ENCODE assay signal across 2 cellular contexts in genomic region chr6:115137910-115138309, GRCh38.
TF ChIP-seq lines count a peak whose summit lies in the region.

No MANE protein-coding gene starts in this region.

TF ChIP-seq in GM23338, 12 proteins besides CTCF, POLR2A, EP300 and RAD21 (continued from another document):
- TF ChIP-seq ETS1 (IDR thresholded peaks at IDR 0.05) (no peak), ZNF462 (CRISPR knock-in tag; IDR thresholded peaks at IDR 0.05) (no peak), REST (IDR thresholded peaks at IDR 0.05; ENCODE audit: unreplicated experiment) (no peak), POLR2AphosphoS5 (IDR thresholded peaks at IDR 0.05; ENCODE audit: low read depth) (no peak), ZNF331 (CRISPR knock-in tag; IDR thresholded peaks at IDR 0.05; ENCODE audit: low read depth) (no peak), CREB1 (CRISPR knock-in tag; IDR thresholded peaks at IDR 0.05; ENCODE audit: low read depth) (no peak), EZH2phosphoT487 (IDR thresholded peaks at IDR 0.05; ENCODE audit: unreplicated experiment) (no peak)

TF ChIP-seq in WTC11, 78 proteins besides CTCF, POLR2A, EP300 and RAD21 (continued from another document):
- no peak for TF ChIP-seq ARID4B (CRISPR knock-in tag; IDR thresholded peaks at IDR 0.05; ENCODE audit: borderline replicate concordance)
- no peak for TF ChIP-seq EMX1 (CRISPR knock-in tag; IDR thresholded peaks at IDR 0.05)
- TF ChIP-seq ZNF416 (CRISPR knock-in tag; IDR thresholded peaks at IDR 0.05): no peak
- TF ChIP-seq ZNF671 (CRISPR knock-in tag; IDR thresholded peaks at IDR 0.05): no peak
- no peak for TF ChIP-seq ZMAT4 (CRISPR knock-in tag; IDR thresholded peaks at IDR 0.05)
- TF ChIP-seq MAX (CRISPR knock-in tag; IDR thresholded peaks at IDR 0.05): no peak
